Comparison of ENCODE assay signal across 12 cellular contexts in the genomic region with DNA sequence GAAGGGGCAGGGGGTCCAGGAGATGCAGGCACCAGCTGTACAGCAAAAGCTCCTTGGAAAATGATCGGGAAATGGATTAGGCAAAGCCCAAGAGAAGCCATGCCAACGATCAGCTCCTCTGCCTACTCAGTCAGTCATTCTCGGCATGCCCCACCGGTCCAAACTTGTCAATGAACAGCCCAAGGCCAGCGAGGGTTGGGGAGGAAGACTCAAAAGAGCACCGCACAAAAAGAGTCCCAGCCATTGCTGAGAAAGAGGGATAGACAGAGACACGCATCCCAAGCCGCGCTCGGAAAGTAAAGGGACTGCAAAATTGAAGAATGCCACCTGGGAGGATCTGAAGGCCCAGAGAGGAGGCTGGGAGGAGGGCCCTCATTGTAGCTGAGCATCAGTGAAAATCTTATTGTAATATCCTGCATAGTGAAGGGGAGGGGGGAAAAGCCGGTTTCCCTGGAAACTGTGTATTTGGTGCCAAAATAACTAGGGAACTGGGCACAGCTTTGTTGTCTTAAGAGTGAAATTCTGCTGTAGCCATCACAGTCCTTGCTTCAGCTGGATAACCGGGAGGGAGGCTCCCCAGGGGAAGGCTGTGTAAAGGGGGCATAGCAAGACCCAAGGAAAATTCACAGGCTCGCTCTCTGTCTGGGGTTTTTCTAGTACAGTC. TPM values are rescaled to one million over a fixed set of nuclear protein-coding genes. Genes with fewer than 3 reads are reported as not detected.
DNase-seq lines count a peak whose midpoint lies in the region; ATAC-seq and TF ChIP-seq lines count a peak whose summit lies in the region.
"Had no signal": no experiment of that assay in that cellular context is flagged by ENCODE, and none has a peak within 500 bp of the region (broad histone marks: within the 10 kb centered on the region; RNA-seq: fewer than 3 reads in every experiment).

No MANE protein-coding gene starts in this region.

- peaks cover 0 to 49% (median 14%) of the 10 kb centered on the region in 3 donors for H3K36me3 Mint-ChIP-seq in naive thymus-derived CD8-positive, alpha-beta T cell

- H3K4me1 Mint-ChIP-seq in naive thymus-derived CD8-positive, alpha-beta T cell = peaks cover 7 to 22% (median 17%) of the 10 kb centered on the region in 4 donors

- POLR2A ChIA-PET in A673 (lab: Charles Lee; ENCODE audit: low non-redundant PET) = no interaction called here
- POLR2A ChIA-PET in naive thymus-derived CD8-positive, alpha-beta T cell (lab: Charles Lee) = interaction anchor here (0.5 to 10.6 kb wide), 5 partner anchors 15 to 1798 kb away, joined by 3 to 150 read pairs (median 4); a partner anchor contains a TSS

- in situ Hi-C loops in G401 (cut with HindIII; ENCODE audit: low sequenced_read_pairs) = no loop called here

- H3K4me3 ChIP-seq in A673 (ENCODE audit: low read depth, low read length, poor library complexity, severe bottlenecking) = no peak overlapping the region
- peak overlapping the region; percentile 76 for H3K4me3 ChIP-seq in HUES64 (ENCODE audit: low read length)
- H3K4me3 ChIP-seq: upper lobe of left lung had no signal

- peaks cover 27% of the 10 kb centered on the region for H3K4me1 ChIP-seq in A673 (ENCODE audit: insufficient read depth, low read length, poor library complexity, severe bottlenecking)
- peaks cover 23% of the 10 kb centered on the region for H3K4me1 ChIP-seq in HUES64 (ENCODE audit: insufficient read depth, low read length)
- H3K4me1 ChIP-seq: BE2C had no signal

- no peaks in the 10 kb centered on the region for H3K27me3 Mint-ChIP-seq in naive thymus-derived CD8-positive, alpha-beta T cell

- ATAC-seq in naive thymus-derived CD8-positive, alpha-beta T cell = no peak

- BruUV-seq in A673 (replicated peaks; lab: Mats Ljungman, UMichigan) = no TSS peak

- intact Hi-C loops in A673 (cut with micrococcal nuclease; ENCODE audit: unreplicated experiment) = no loop called here

- WGBS in HUES64 = 58% methylated on average over 13 of the region's 13 CpGs

- DNase-seq in A673 (ENCODE audit: low spot score) (no peak), ecto neural progenitor cell (ENCODE audit: low spot score) (peak; percentile 64), G401 (ENCODE audit: low spot score) (no peak), NCI-H2081 (lab: John Stamatoyannopoulos, UW) (no peak), NCI-H2196 treated with DMSO at 0.1 percent for 48 hours (lab: John Stamatoyannopoulos, UW; ENCODE audit: unreplicated experiment) (no peak)
- no peak for DNase-seq in naive thymus-derived CD8-positive, alpha-beta T cell
- DNase-seq in activated CD8-positive, alpha-beta memory T cell treated with anti-CD3 and anti-CD28 coated beads, Interleukin-2, amount 50 U/mL, for 48 hours = no peak
- DNase-seq: BE2C, NCI-H1092 treated with DMSO at 0.1 percent for 48 hours, upper lobe of left lung had no signal

- H3K27ac Mint-ChIP-seq in naive thymus-derived CD8-positive, alpha-beta T cell = peak overlapping the region in 9 of 10 donors; percentile 52 to 93 (median 75)
- H3K27ac Mint-ChIP-seq: T-helper 2 cell treated with Interferon-gamma antibody and Interleukin-4, amounts not matched to agents 5 μg/mL and 100 μg/mL, for 36 hours had no signal

- TF ChIP-seq CTCF in A673 (conservative IDR thresholded peaks at IDR 0.05; ENCODE audit: low read depth, low read length) = no peak

- peak overlapping the region; percentile 89 for H3K9ac ChIP-seq in HUES64 (ENCODE audit: low read depth, low read length)

- H3K27ac ChIP-seq in A673 (ENCODE audit: low read depth, low read length, poor library complexity, severe bottlenecking) (peak overlapping the region; percentile 78), HUES64 (ENCODE audit: low read depth, low read length) (peak overlapping the region; percentile 99)

- CTCF ChIA-PET in A673 (lab: Charles Lee) = interaction anchor here (1.0 kb wide), 2 partner anchors 24 to 51 kb away, joined by 4 read pairs; no protein-coding TSS in a partner anchor

- H3K4me3 Mint-ChIP-seq in naive thymus-derived CD8-positive, alpha-beta T cell = peak overlapping the region in 1 of 10 donors; percentile 30

- H3K27me3 ChIP-seq in A673 (replicated peaks; ENCODE audit: insufficient read depth, low read depth, low read length, poor library complexity) (no peaks in the 10 kb centered on the region), HUES64 (ENCODE audit: insufficient read depth, low read length) (no peaks in the 10 kb centered on the region)
- H3K27me3 ChIP-seq: BE2C, upper lobe of left lung had no signal

- H3K36me3 ChIP-seq in A673 (ENCODE audit: insufficient read depth, low read length, poor library complexity, severe bottlenecking) (peaks cover 23% of the 10 kb centered on the region), HUES64 (ENCODE audit: insufficient read depth, low read length) (peaks cover 41% of the 10 kb centered on the region)

- H3K9me3 ChIP-seq in A673 (ENCODE audit: low read depth, low read length, poor library complexity, severe bottlenecking) = no peaks in the 10 kb centered on the region
- H3K9me3 ChIP-seq in HUES64 (ENCODE audit: insufficient read depth, low read depth, low read length) = no peaks in the 10 kb centered on the region
- H3K9me3 ChIP-seq: BE2C, upper lobe of left lung had no signal

- no peaks in the 10 kb centered on the region for H3K9me3 Mint-ChIP-seq in naive thymus-derived CD8-positive, alpha-beta T cell
- H3K9me3 Mint-ChIP-seq: T-helper 2 cell treated with Interferon-gamma antibody and Interleukin-4, amounts not matched to agents 5 μg/mL and 100 μg/mL, for 36 hours had no signal

RNA-seq across cellular contexts. Expression of a gene that starts 4.7 kb away (rescaled TPM):
- total RNA-seq in A673 (2021) = 49.3 and 52.5 TPM in 2 replicates
- polyA plus RNA-seq in HUES64 (2013, experiment 1 of 2) = 83.7 TPM
- polyA plus RNA-seq in HUES64 (2013, experiment 2 of 2) = 82.7 TPM
- total RNA-seq in naive thymus-derived CD8-positive, alpha-beta T cell = 10 to 100 TPM; 91.8 to 95.0 TPM
- polyA plus RNA-seq in naive thymus-derived CD8-positive, alpha-beta T cell = 10 to 100 TPM; 13.0 to 19.4 (median 18.4) TPM
- total RNA-seq in G401 (2014; rRNA removed; shearing (Covaris generic)) = 43.8 and 73.4 TPM in 2 replicates

RNA-seq across cellular contexts. Expression of a gene that starts 50.2 kb away (rescaled TPM):
- total RNA-seq in A673 (2021) = 25.6 and 28.2 TPM in 2 replicates
- 14.5 TPM for polyA plus RNA-seq in HUES64 (2013, experiment 1 of 2)
- polyA plus RNA-seq in HUES64 (2013, experiment 2 of 2) = 15.8 TPM
- 10 to 100 TPM; 44.6 to 45.7 TPM for total RNA-seq in naive thymus-derived CD8-positive, alpha-beta T cell
- polyA plus RNA-seq in naive thymus-derived CD8-positive, alpha-beta T cell = 100 to 1,000 TPM; 122 to 158 (median 134) TPM
- total RNA-seq in G401 (2014; rRNA removed; shearing (Covaris generic)) = 22.3 and 27.4 TPM in 2 replicates
